ENCODE assay signal across 37 cellular contexts in genomic region chr7:128810997-128811396, GRCh38. TPM values are rescaled to one million over a fixed set of nuclear protein-coding genes. Genes with fewer than 3 reads are reported as not detected.
"Had no signal": no experiment of that assay in that cellular context is flagged by ENCODE, and none has a peak within 500 bp of the region (broad histone marks: within the 10 kb centered on the region; RNA-seq: fewer than 3 reads in every experiment).

No MANE protein-coding gene starts in this region.

- H3K27me3 Mint-ChIP-seq: activated B cell treated with CpG ODN at 0.5 μM for 24 hours; activated CD4-positive, alpha-beta memory T cell treated with anti-CD3 and anti-CD28 coated beads for 36 hours; activated CD8-positive, alpha-beta T cell treated with anti-CD3 and anti-CD28 coated beads for 36 hours; activated naive CD8-positive, alpha-beta T cell treated with anti-CD3 and anti-CD28 coated beads for 36 hours; activated T-helper 17 cell treated with anti-CD3 and anti-CD28 coated beads, Interleukin-2, amount 50 U/mL, for 72 hours; brain; central memory CD8-positive, alpha-beta T cell; T-cell had no signal

- H3K4me1 ChIP-seq: adrenal gland had no signal

- H3K27ac ChIP-seq: adrenal gland, cardiac muscle cell, VCaP had no signal

- H3K4me1 Mint-ChIP-seq: activated B cell treated with CpG ODN at 0.5 μM for 24 hours; activated CD4-positive, alpha-beta T cell treated with anti-CD3 and anti-CD28 coated beads, Interleukin-2, amount 10 ng/mL, durations not matched to agents 24 days and 14 days; activated naive CD8-positive, alpha-beta T cell treated with anti-CD3 and anti-CD28 coated beads for 36 hours; activated T-helper 17 cell treated with anti-CD3 and anti-CD28 coated beads, Interleukin-2, amount 50 U/mL, for 72 hours; central memory CD8-positive, alpha-beta T cell; T-cell had no signal

- H3K27me3 ChIP-seq: adrenal gland, cardiac muscle cell had no signal

- H3K4me3 Mint-ChIP-seq: activated B cell treated with CpG ODN at 0.5 μM for 24 hours; activated CD4-positive, alpha-beta memory T cell treated with anti-CD3 and anti-CD28 coated beads for 36 hours; activated CD4-positive, alpha-beta T cell treated with anti-CD3 and anti-CD28 coated beads, Interleukin-2, amount 10 ng/mL, durations not matched to agents 24 days and 14 days; activated CD8-positive, alpha-beta T cell treated with anti-CD3 and anti-CD28 coated beads for 36 hours; activated naive CD4-positive, alpha-beta T cell treated with anti-CD3 and anti-CD28 coated beads for 36 hours; activated naive CD8-positive, alpha-beta T cell treated with anti-CD3 and anti-CD28 coated beads for 36 hours; activated T-cell treated with anti-CD3 and anti-CD28 coated beads, Interleukin-2, amount 50 U/mL, for 4 hours; activated T-cell treated with anti-CD3 and anti-CD28 coated beads, Interleukin-2, amount 50 U/mL, for 72 hours; activated T-helper 1 cell treated with anti-CD3 and anti-CD28 coated beads, Interleukin-12 subunit alpha, Interleukin-12 subunit beta, Interleukin-2, Interleukin-4 antibody, amounts not matched to agents 30 ng/mL and 10 ng/mL and 1 ng/mL, durations not matched to agents 14 hours and 24 hours and 36 hours; activated T-helper 17 cell treated with anti-CD3 and anti-CD28 coated beads, Interleukin-2, amount 50 U/mL, for 72 hours; brain; central memory CD8-positive, alpha-beta T cell; T-cell; T-helper 17 cell had no signal

- H3K36me3 Mint-ChIP-seq: activated CD4-positive, alpha-beta memory T cell treated with anti-CD3 and anti-CD28 coated beads for 36 hours; activated naive CD4-positive, alpha-beta T cell treated with anti-CD3 and anti-CD28 coated beads, Interleukin-2, amount 50 U/mL, for 72 hours; activated naive CD8-positive, alpha-beta T cell treated with anti-CD3 and anti-CD28 coated beads for 36 hours had no signal

- H3K9me3 Mint-ChIP-seq: activated B cell treated with CpG ODN at 0.5 μM for 24 hours; activated CD4-positive, alpha-beta memory T cell treated with anti-CD3 and anti-CD28 coated beads for 36 hours; activated CD4-positive, alpha-beta T cell treated with anti-CD3 and anti-CD28 coated beads, Interleukin-2, amount 10 ng/mL, durations not matched to agents 24 days and 14 days; activated CD8-positive, alpha-beta T cell treated with anti-CD3 and anti-CD28 coated beads for 36 hours; activated naive CD4-positive, alpha-beta T cell treated with anti-CD3 and anti-CD28 coated beads for 36 hours; activated naive CD4-positive, alpha-beta T cell treated with anti-CD3 and anti-CD28 coated beads, Interleukin-2, amount 50 U/mL, for 72 hours; activated naive CD8-positive, alpha-beta T cell treated with anti-CD3 and anti-CD28 coated beads for 36 hours; activated T-cell treated with anti-CD3 and anti-CD28 coated beads, Interleukin-2, amount 50 U/mL, for 4 hours; activated T-cell treated with anti-CD3 and anti-CD28 coated beads, Interleukin-2, amount 50 U/mL, for 72 hours; activated T-helper 1 cell treated with anti-CD3 and anti-CD28 coated beads, Interleukin-12 subunit alpha, Interleukin-12 subunit beta, Interleukin-2, Interleukin-4 antibody, amounts not matched to agents 30 ng/mL and 10 ng/mL and 1 ng/mL, durations not matched to agents 14 hours and 24 hours and 36 hours; activated T-helper 17 cell treated with anti-CD3 and anti-CD28 coated beads, Interleukin-2, amount 50 U/mL, for 72 hours; brain; central memory CD8-positive, alpha-beta T cell; T-cell had no signal

- H3K9me3 ChIP-seq: adrenal gland had no signal

- H3K27ac Mint-ChIP-seq: activated B cell treated with CpG ODN at 0.5 μM for 24 hours; activated CD4-positive, alpha-beta memory T cell treated with anti-CD3 and anti-CD28 coated beads for 36 hours; activated CD4-positive, alpha-beta T cell treated with anti-CD3 and anti-CD28 coated beads, Interleukin-2, amount 10 ng/mL, durations not matched to agents 24 days and 14 days; activated CD8-positive, alpha-beta T cell treated with anti-CD3 and anti-CD28 coated beads for 36 hours; activated naive CD4-positive, alpha-beta T cell treated with anti-CD3 and anti-CD28 coated beads for 36 hours; activated naive CD4-positive, alpha-beta T cell treated with anti-CD3 and anti-CD28 coated beads, Interleukin-2, amount 50 U/mL, for 72 hours; activated naive CD8-positive, alpha-beta T cell treated with anti-CD3 and anti-CD28 coated beads for 36 hours; activated T-cell treated with anti-CD3 and anti-CD28 coated beads, Interleukin-2, amount 50 U/mL, for 72 hours; activated T-helper 1 cell treated with anti-CD3 and anti-CD28 coated beads, Interleukin-12 subunit alpha, Interleukin-12 subunit beta, Interleukin-2, Interleukin-4 antibody, amounts not matched to agents 30 ng/mL and 10 ng/mL and 1 ng/mL, durations not matched to agents 14 hours and 24 hours and 36 hours; activated T-helper 17 cell treated with anti-CD3 and anti-CD28 coated beads, Interleukin-2, amount 50 U/mL, for 72 hours; T-cell; T-helper 17 cell had no signal

- H3K36me3 ChIP-seq: adrenal gland had no signal

- DNase-seq: activated B cell treated with CpG ODN at 0.5 μM for 24 hours; activated CD4-positive, alpha-beta memory T cell treated with anti-CD3 and anti-CD28 coated beads for 36 hours; activated CD4-positive, alpha-beta T cell treated with anti-CD3 and anti-CD28 coated beads for 4 hours; activated CD4-positive, alpha-beta T cell treated with anti-CD3 and anti-CD28 coated beads, Interleukin-2, amount 10 ng/mL, durations not matched to agents 24 days and 14 days; activated CD4-positive, alpha-beta T cell treated with anti-CD3 and anti-CD28 coated beads, Interleukin-2, amount 50 U/mL, for 1 hour; activated CD4-positive, alpha-beta T cell treated with anti-CD3 and anti-CD28 coated beads, Interleukin-2, amount 50 U/mL, for 4 hours; activated CD4-positive, CD25-positive, alpha-beta regulatory T cell treated with anti-CD3 and anti-CD28 coated beads, Interleukin-2, amount 50 U/mL, for 72 hours; activated CD8-positive, alpha-beta memory T cell treated with anti-CD3 and anti-CD28 coated beads, Interleukin-2, amount 50 U/mL, for 4 hours; activated CD8-positive, alpha-beta T cell treated with anti-CD3 and anti-CD28 coated beads for 36 hours; activated gamma-delta T cell treated with Interleukin-2 at 50 U/mL for 16 hours; activated naive CD4-positive, alpha-beta T cell; activated naive CD4-positive, alpha-beta T cell treated with anti-CD3 and anti-CD28 coated beads for 36 hours; activated naive CD4-positive, alpha-beta T cell treated with anti-CD3 and anti-CD28 coated beads, Interleukin-2, amount 50 U/mL, for 16 hours; activated naive CD8-positive, alpha-beta T cell treated with anti-CD3 and anti-CD28 coated beads for 36 hours; activated T-cell treated with anti-CD3 and anti-CD28 coated beads for 4 hours; activated T-cell treated with anti-CD3 and anti-CD28 coated beads, Interleukin-2, amount 50 U/mL, for 1 hour; activated T-cell treated with anti-CD3 and anti-CD28 coated beads, Interleukin-2, amount 50 U/mL, for 4 hours; activated T-cell treated with anti-CD3 and anti-CD28 coated beads, Interleukin-2, amount 50 U/mL, for 72 hours; adrenal gland; amniotic stem cell; aorta; cerebellar nuclear complex; T-cell; T-helper 17 cell had no signal

- FAIRE-seq: bronchial epithelial cell, TTC549 had no signal

- H3K4me3 ChIP-seq: adrenal gland, cardiac muscle cell had no signal

RNA-seq across cellular contexts. Expression of gene FLNC, which starts 19.2 kb away (rescaled TPM):
- total RNA-seq: activated B cell treated with CpG ODN at 0.5 μM for 24 hours; T-helper 2 cell treated with Interferon-gamma antibody and Interleukin-4, amounts not matched to agents 100 ng/mL and 5 ng/mL, for 36 hours had no signal

RNA-seq across cellular contexts. Expression of gene OPN1SW, which starts 35.4 kb away (rescaled TPM):
- total RNA-seq: activated B cell treated with CpG ODN at 0.5 μM for 24 hours; activated CD4-positive, alpha-beta memory T cell treated with anti-CD3 and anti-CD28 coated beads for 36 hours; activated CD4-positive, alpha-beta T cell treated with anti-CD3 and anti-CD28 coated beads, Interleukin-2, amount 10 ng/mL, durations not matched to agents 24 days and 14 days; activated CD8-positive, alpha-beta memory T cell treated with anti-CD3 and anti-CD28 coated beads for 36 hours; activated CD8-positive, alpha-beta T cell treated with anti-CD3 and anti-CD28 coated beads for 36 hours; activated naive CD4-positive, alpha-beta T cell treated with anti-CD3 and anti-CD28 coated beads for 36 hours; activated naive CD4-positive, alpha-beta T cell treated with anti-CD3 and anti-CD28 coated beads, Interleukin-2, amount 50 U/mL, for 72 hours; activated naive CD8-positive, alpha-beta T cell treated with anti-CD3 and anti-CD28 coated beads for 36 hours; activated T-cell treated with anti-CD3 and anti-CD28 coated beads, Interleukin-2, amount 50 U/mL, for 4 hours; activated T-cell treated with anti-CD3 and anti-CD28 coated beads, Interleukin-2, amount 50 U/mL, for 72 hours; activated T-helper 1 cell treated with anti-CD3 and anti-CD28 coated beads, Interleukin-12 subunit alpha, Interleukin-12 subunit beta, Interleukin-2, Interleukin-4 antibody, amounts not matched to agents 30 ng/mL and 10 ng/mL and 1 ng/mL, durations not matched to agents 14 hours and 24 hours and 36 hours; activated T-helper 17 cell treated with anti-CD3 and anti-CD28 coated beads, Interleukin-2, amount 50 U/mL, for 72 hours; adrenal gland; aorta; bronchial epithelial cell; cardiac muscle cell; chondrocyte; T-cell; T-helper 1 cell treated with Interleukin-12 subunit alpha and Interleukin-12 subunit beta and Interleukin-4 antibody, amounts not matched to agents 30 ng/mL and 1 ng/mL, for 36 hours; T-helper 17 cell; T-helper 2 cell treated with Interferon-gamma antibody and Interleukin-4, amounts not matched to agents 100 ng/mL and 5 ng/mL, for 36 hours had no signal
